ENCODE assay signal across 9 cellular contexts in the genomic region with DNA sequence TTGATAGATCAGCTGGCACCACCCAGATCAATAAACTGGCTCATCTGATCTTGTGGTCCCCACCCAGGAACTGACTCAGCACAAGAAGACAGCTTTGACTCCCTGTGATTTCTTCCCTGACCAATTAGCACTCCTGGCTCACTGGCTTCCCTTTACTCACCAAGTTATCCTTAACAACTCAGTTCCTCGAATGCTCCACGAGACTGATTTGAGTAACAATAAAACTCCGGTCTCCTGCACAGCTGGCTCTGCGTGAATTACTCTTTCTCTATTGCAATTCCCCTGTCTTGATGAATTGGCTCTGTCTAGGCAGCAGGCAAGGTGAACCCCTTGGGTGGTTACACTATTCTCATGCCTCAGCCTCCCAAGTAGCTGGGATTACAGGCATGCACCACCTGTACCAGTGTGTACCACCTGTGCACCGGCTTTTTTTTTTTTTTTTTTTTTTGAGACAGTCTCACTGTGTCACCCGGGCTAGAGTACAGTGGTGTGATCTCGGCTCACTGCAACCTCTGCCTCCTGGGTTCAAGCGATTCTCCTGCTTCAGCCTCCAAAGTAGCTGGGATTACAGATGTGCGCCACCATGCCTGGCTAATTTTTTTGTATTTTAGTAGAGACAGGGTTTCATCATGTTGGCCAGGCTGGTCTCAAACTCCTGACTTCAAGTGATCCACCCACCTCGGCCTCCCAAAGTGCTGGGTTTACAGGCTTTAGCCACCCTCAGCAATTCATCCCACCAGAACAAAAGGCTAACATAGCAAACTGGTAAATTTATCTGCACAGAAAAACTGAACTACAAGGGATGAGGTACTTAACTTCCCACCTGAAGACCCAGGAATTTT. TPM values are rescaled to one million over a fixed set of nuclear protein-coding genes. Genes with fewer than 3 reads are reported as not detected.
DNase-seq lines count a peak whose midpoint lies in the region; ATAC-seq and TF ChIP-seq lines count a peak whose summit lies in the region.
"Not testable (repeated sequence)": the region's sequence is repeated elsewhere in the genome, so short reads cannot be mapped to it uniquely, and the experiment has no call there.
"Had no signal": no experiment of that assay in that cellular context is flagged by ENCODE, and none has a peak within 500 bp of the region (broad histone marks: within the 10 kb centered on the region; RNA-seq: fewer than 3 reads in every experiment).

No MANE protein-coding gene starts in this region.

- intact Hi-C loops in Caco-2 (cut with micrococcal nuclease; ENCODE audit: unreplicated experiment): loop anchor here (1.0 kb wide), 1 partner anchor 19 kb away; no protein-coding TSS in a partner anchor
- intact Hi-C loops in dendritic cell treated with granulocyte-macrophage colony-stimulating factor and Interleukin-4, amounts not matched to agents 40 ng/mL and 50 ng/mL, for 4 days (cut with micrococcal nuclease): not testable (repeated sequence)

- H3K27ac ChIP-seq in HUES64 (ENCODE audit: low read depth, low read length): peak overlapping the region; percentile 43; the same call in 1 of the 2 replicates
- peak overlapping the region; percentile 51 for H3K27ac ChIP-seq in neuronal stem cell (replicated peaks; ENCODE audit: low read length)
- H3K27ac ChIP-seq in suprapubic skin: peak overlapping the region; percentile 70

- not testable (repeated sequence) for H3K36me3 ChIP-seq in Caco-2 (ENCODE audit: control insufficient read depth, insufficient read depth, low read length); HUES64 (ENCODE audit: insufficient read depth, low read length); neuronal stem cell (replicated peaks in 1 of 2; ENCODE audit: control insufficient read depth in 2 of 2, insufficient read depth in 2 of 2, low read length in 2 of 2); suprapubic skin

- H3K18ac ChIP-seq in neuronal stem cell (ENCODE audit: low read length): not testable (repeated sequence)

- TF ChIP-seq CTCF in Caco-2 (IDR thresholded peaks at IDR 0.05; ENCODE audit: insufficient read depth in 1 of 2, low read depth in 1 of 2, low read length in 1 of 2, severe bottlenecking in 1 of 2, unreplicated experiment in 1 of 2); suprapubic skin (IDR thresholded peaks at IDR 0.05): not testable (repeated sequence)

- not testable (repeated sequence) for TF ChIP-seq EP300 in suprapubic skin (IDR thresholded peaks at IDR 0.05)

- not testable (repeated sequence) for H3K4me1 ChIP-seq in Caco-2; HUES64 (ENCODE audit: insufficient read depth, low read length); neuronal stem cell (ENCODE audit: control insufficient read depth in 2 of 2, insufficient read depth in 1 of 2, low read depth in 1 of 2, low read length in 2 of 2); suprapubic skin

- H2BK5ac ChIP-seq in neuronal stem cell (ENCODE audit: low read length): not testable (repeated sequence)

- H3K4me3 ChIP-seq in Caco-2 (ENCODE audit: low read depth, low read length) (peak overlapping the region; percentile 43), HUES64 (ENCODE audit: low read length) (peak overlapping the region; percentile 13; the same call in 1 of the 2 replicates), suprapubic skin (peak overlapping the region; percentile 44)
- not testable (repeated sequence) for H3K4me3 ChIP-seq in neuronal stem cell (ENCODE audit: low read length in 2 of 2)

- H4K8ac ChIP-seq in neuronal stem cell (ENCODE audit: low read depth, low read length): not testable (repeated sequence)

- H2BK120ac ChIP-seq in neuronal stem cell (ENCODE audit: low read depth, low read length): not testable (repeated sequence)

- H3K23ac ChIP-seq in neuronal stem cell (ENCODE audit: low read depth, low read length, poor library complexity): not testable (repeated sequence)

- H2BK12ac ChIP-seq in neuronal stem cell (ENCODE audit: low read length): not testable (repeated sequence)

- H2BK15ac ChIP-seq in neuronal stem cell (ENCODE audit: low read length): not testable (repeated sequence)

- not testable (repeated sequence) for H3K27me3 ChIP-seq in Caco-2 (replicated peaks; ENCODE audit: control insufficient read depth, insufficient read depth, low read length); HUES64 (ENCODE audit: insufficient read depth, low read length); neuronal stem cell (ENCODE audit: control insufficient read depth in 3 of 3, insufficient read depth in 3 of 3, low read depth in 1 of 3, low read length in 3 of 3); suprapubic skin

- not testable (repeated sequence) for H3K14ac ChIP-seq in neuronal stem cell (ENCODE audit: low read length)

- H3K27me3 Mint-ChIP-seq in Caco-2 (ENCODE audit: insufficient read depth, unreplicated experiment); activated T-helper 17 cell treated with anti-CD3 and anti-CD28 coated beads, Interleukin-2, amount 50 U/mL, for 72 hours; dendritic cell treated with granulocyte-macrophage colony-stimulating factor and Interleukin-4, amounts not matched to agents 40 ng/mL and 50 ng/mL, for 4 days: not testable (repeated sequence)
- H3K27me3 Mint-ChIP-seq in immature natural killer cell (ENCODE audit: low read depth in 3 of 3): peaks cover 7 to 18% (median 8%) of the 10 kb centered on the region in 3 donors

- POLR2A ChIA-PET in Caco-2 (lab: Charles Lee): interaction anchor here (0.6 to 3.1 kb wide), 3 partner anchors 9 to 27 kb away, joined by 3 to 34 read pairs (median 4); no protein-coding TSS in a partner anchor

- DNase-seq in Caco-2; immature natural killer cell; neuronal stem cell (ENCODE audit: low spot score); suprapubic skin (ENCODE audit: low spot score in 2 of 2): not testable (repeated sequence)
- peak; percentile 34 for DNase-seq in SIG-M5 treated with dmso at 0.1 percent for 504 hours (lab: John Stamatoyannopoulos, UW; ENCODE audit: unreplicated experiment)

- CTCF ChIA-PET in Caco-2 (lab: Charles Lee): interaction anchor here (0.5 kb wide), 1 partner anchor 34 kb away, joined by 6 read pairs; no protein-coding TSS in a partner anchor

- H3K9me3 ChIP-seq in Caco-2; HUES64 (ENCODE audit: insufficient read depth, low read depth, low read length); neuronal stem cell (replicated peaks in 1 of 2; ENCODE audit: control insufficient read depth in 2 of 2, insufficient read depth in 1 of 2, low read depth in 1 of 2, low read length in 2 of 2); suprapubic skin: not testable (repeated sequence)

- not testable (repeated sequence) for H3K9ac ChIP-seq in HUES64 (ENCODE audit: low read depth, low read length); neuronal stem cell (ENCODE audit: low read depth, low read length, poor library complexity)

- not testable (repeated sequence) for TF ChIP-seq POLR2A in suprapubic skin (IDR thresholded peaks at IDR 0.05)

- ATAC-seq in activated T-helper 17 cell treated with anti-CD3 and anti-CD28 coated beads, Interleukin-2, amount 50 U/mL, for 72 hours (replicated peaks): peak; percentile 10

- peaks cover 14% of the 10 kb centered on the region for H3K36me3 Mint-ChIP-seq in Caco-2 (ENCODE audit: insufficient read depth, unreplicated experiment)
- peaks cover 11% of the 10 kb centered on the region for H3K36me3 Mint-ChIP-seq in activated T-helper 17 cell treated with anti-CD3 and anti-CD28 coated beads, Interleukin-2, amount 50 U/mL, for 72 hours (ENCODE audit: low read depth)
- H3K36me3 Mint-ChIP-seq in dendritic cell treated with granulocyte-macrophage colony-stimulating factor and Interleukin-4, amounts not matched to agents 40 ng/mL and 50 ng/mL, for 4 days (ENCODE audit: low read depth); immature natural killer cell: not testable (repeated sequence)

- H3K4me3 Mint-ChIP-seq in Caco-2 (ENCODE audit: unreplicated experiment) (peak overlapping the region; percentile 70), immature natural killer cell (peak overlapping the region; percentile 85 to 92 (median 87))
- peak overlapping the region; percentile 75 for H3K4me3 Mint-ChIP-seq in activated T-helper 17 cell treated with anti-CD3 and anti-CD28 coated beads, Interleukin-2, amount 50 U/mL, for 72 hours
- H3K4me3 Mint-ChIP-seq in dendritic cell treated with granulocyte-macrophage colony-stimulating factor and Interleukin-4, amounts not matched to agents 40 ng/mL and 50 ng/mL, for 4 days: peak overlapping the region; percentile 20

- H2AFZ ChIP-seq in neuronal stem cell (ENCODE audit: low read length): not testable (repeated sequence)

- H3K4ac ChIP-seq in neuronal stem cell (ENCODE audit: low read length): not testable (repeated sequence)

- BruUV-seq in Caco-2 (replicated peaks; lab: Mats Ljungman, UMichigan): not testable (repeated sequence)

- H3K4me1 Mint-ChIP-seq in Caco-2 (ENCODE audit: low read depth, unreplicated experiment) (peaks cover 11% of the 10 kb centered on the region), immature natural killer cell (peaks cover 19 to 24% of the 10 kb centered on the region in 2 donors)
- peaks cover 14% of the 10 kb centered on the region for H3K4me1 Mint-ChIP-seq in activated T-helper 17 cell treated with anti-CD3 and anti-CD28 coated beads, Interleukin-2, amount 50 U/mL, for 72 hours
- peaks cover 24% of the 10 kb centered on the region for H3K4me1 Mint-ChIP-seq in dendritic cell treated with granulocyte-macrophage colony-stimulating factor and Interleukin-4, amounts not matched to agents 40 ng/mL and 50 ng/mL, for 4 days (ENCODE audit: low read depth)

- not testable (repeated sequence) for H3K79me1 ChIP-seq in neuronal stem cell (ENCODE audit: low read depth, low read length)

- H2AK5ac ChIP-seq in neuronal stem cell (ENCODE audit: low read depth, low read length): not testable (repeated sequence)

- WGBS in HUES64: 48% methylated on average over 10 of the region's 10 CpGs
- no CpG with 5 or more reads among the region's 10 CpGs for WGBS in neuronal stem cell (ENCODE audit: extremely low coverage in 2 of 2, insufficient read length in 2 of 2, insufficient replicate concordance in 1 of 2), 2 donors
- 67% methylated on average over 10 of the region's 10 CpGs for WGBS in suprapubic skin

- not testable (repeated sequence) for H3K9me3 Mint-ChIP-seq in Caco-2 (ENCODE audit: unreplicated experiment); activated T-helper 17 cell treated with anti-CD3 and anti-CD28 coated beads, Interleukin-2, amount 50 U/mL, for 72 hours; dendritic cell treated with granulocyte-macrophage colony-stimulating factor and Interleukin-4, amounts not matched to agents 40 ng/mL and 50 ng/mL, for 4 days; immature natural killer cell

- H3K4me2 ChIP-seq in neuronal stem cell (ENCODE audit: insufficient read depth, low read length, poor library complexity, severe bottlenecking): not testable (repeated sequence)

- H4K91ac ChIP-seq in neuronal stem cell (ENCODE audit: low read depth, low read length, poor library complexity): not testable (repeated sequence)

- H3K27ac Mint-ChIP-seq in Caco-2 (ENCODE audit: unreplicated experiment): peak overlapping the region; percentile 99
- H3K27ac Mint-ChIP-seq in activated T-helper 17 cell treated with anti-CD3 and anti-CD28 coated beads, Interleukin-2, amount 50 U/mL, for 72 hours: peak overlapping the region; percentile 99
- peak overlapping the region; percentile 99 for H3K27ac Mint-ChIP-seq in dendritic cell treated with granulocyte-macrophage colony-stimulating factor and Interleukin-4, amounts not matched to agents 40 ng/mL and 50 ng/mL, for 4 days
- H3K27ac Mint-ChIP-seq in immature natural killer cell: peak overlapping the region; percentile 98 to 100 (median 99)

RNA-seq across cellular contexts. Expression of a gene that starts 33.7 kb away (rescaled TPM):
- total RNA-seq in Caco-2 (2022): 0.30 and 0.54 TPM in 2 replicates
- 0.45 TPM for polyA plus RNA-seq in HUES64 (2013, experiment 1 of 2)
- 0.95 TPM for polyA plus RNA-seq in HUES64 (2013, experiment 2 of 2)
- under 1 TPM; 0.30 to 0.32 TPM for total RNA-seq in activated T-helper 17 cell treated with anti-CD3 and anti-CD28 coated beads, Interleukin-2, amount 50 U/mL, for 72 hours
- not detected for polyA plus RNA-seq in immature natural killer cell
- 0.40 TPM for polyA plus RNA-seq in neuronal stem cell (2013, experiment 1 of 2)
- 0.26 TPM for polyA plus RNA-seq in neuronal stem cell (2013, experiment 2 of 2)
- under 1 TPM in 3 of 4 donors, not detected in 1; 0.15 to 0.34 (median 0.32) TPM for total RNA-seq in suprapubic skin
- total RNA-seq: M059J had no signal

RNA-seq across cellular contexts. Expression of a gene that starts 34.2 kb away (rescaled TPM):
- total RNA-seq in Caco-2 (2022) (59.0 and 61.2 TPM in 2 replicates), suprapubic skin (10 to 100 TPM in 3 of 4 donors, 1 to 10 TPM in 1; 9.5 to 21.2 (median 11.8) TPM)
- polyA plus RNA-seq in HUES64 (2013, experiment 1 of 2): 32.4 TPM
- 33.2 TPM for polyA plus RNA-seq in HUES64 (2013, experiment 2 of 2)
- total RNA-seq in activated T-helper 17 cell treated with anti-CD3 and anti-CD28 coated beads, Interleukin-2, amount 50 U/mL, for 72 hours: 100 to 1,000 TPM in 1 of 2 donors, 10 to 100 TPM in 1; 75.3 to 112 TPM
- polyA plus RNA-seq in immature natural killer cell: 10 to 100 TPM; 25.3 to 78.8 (median 44.0) TPM
- polyA plus RNA-seq in neuronal stem cell (2013, experiment 1 of 2): 32.4 TPM
- 33.3 TPM for polyA plus RNA-seq in neuronal stem cell (2013, experiment 2 of 2)

Comparison
In these comparisons a context has a peak if more than half of its experiments do, and no peak if none do; other contexts are left out.
1. H3K4me3 Mint-ChIP-seq: peak in every context shown above with its lines; median percentile 87 in immature natural killer cell; 75 in activated T-helper 17 cell treated with anti-CD3 and anti-CD28 coated beads, Interleukin-2, amount 50 U/mL, for 72 hours; 70 in Caco-2; 20 in dendritic cell treated with granulocyte-macrophage colony-stimulating factor and Interleukin-4, amounts not matched to agents 40 ng/mL and 50 ng/mL, for 4 days.